ENCODE assay signal across 23 cellular contexts in the genomic region with DNA sequence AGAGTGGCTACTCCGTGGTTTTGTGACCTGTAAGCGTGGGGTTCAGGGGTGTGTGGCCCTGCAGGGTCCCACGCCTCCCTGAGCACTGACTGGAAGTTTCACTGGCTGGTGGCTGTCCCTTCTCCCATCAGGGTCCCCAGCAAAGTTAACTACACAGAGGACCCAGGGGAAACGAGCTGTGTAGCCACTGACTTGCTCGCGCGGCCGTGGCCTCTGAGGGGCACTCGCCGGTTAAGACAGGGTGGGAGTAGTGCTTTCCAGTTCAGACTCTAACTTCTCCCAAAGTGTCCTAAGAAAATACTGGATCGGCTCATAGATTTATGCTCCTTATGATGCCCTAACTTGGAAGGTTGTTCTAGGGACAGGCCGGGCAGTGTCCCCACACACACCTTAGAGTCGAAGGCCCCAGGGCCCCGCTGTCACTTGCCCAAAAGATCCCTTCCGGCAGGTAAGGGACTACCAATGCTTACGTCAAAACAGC. TPM values are rescaled to one million over a fixed set of nuclear protein-coding genes. Genes with fewer than 3 reads are reported as not detected.
A peak's percentile ranks its signal among the peaks of the same experiment; 100 is the strongest.
DNase-seq lines count a peak whose midpoint lies in the region; ATAC-seq and TF ChIP-seq lines count a peak whose summit lies in the region.
"Had no signal": no experiment of that assay in that cellular context is flagged by ENCODE, and none has a peak within 500 bp of the region (broad histone marks: within the 10 kb centered on the region; RNA-seq: fewer than 3 reads in every experiment).

No MANE protein-coding gene starts in this region.

- no peak overlapping the region for H3K4me2 ChIP-seq in osteoblast (ENCODE audit: insufficient read depth, low read length)
- H3K4me2 ChIP-seq: BLaER1 treated with 17β-estradiol and CSF1 and Interleukin-3, amounts not matched to agents 10 nM and 100 nM had no signal

- no peak overlapping the region for H3K4me3 ChIP-seq in osteoblast (ENCODE audit: insufficient read depth, low read length)
- no peak overlapping the region for H3K4me3 ChIP-seq in mucosa of descending colon
- H3K4me3 ChIP-seq: adrenal gland; BLaER1 treated with 17β-estradiol and CSF1 and Interleukin-3, amounts not matched to agents 10 nM and 100 nM; body of pancreas; esophagus muscularis mucosa; HAP-1; stomach; thyroid gland had no signal

- H3K27me3 ChIP-seq in osteoblast (ENCODE audit: insufficient read depth, low read length), result no peaks in the 10 kb centered on the region
- H3K27me3 ChIP-seq: adrenal gland; BLaER1 treated with 17β-estradiol and CSF1 and Interleukin-3, amounts not matched to agents 10 nM and 100 nM; body of pancreas; esophagus muscularis mucosa; foreskin keratinocyte; stomach; thyroid gland had no signal

- DNase-seq in natural killer cell treated with Interleukin-12 subunit alpha and Interleukin-12 subunit beta and Interleukin-15 and Interleukin-18, amount 100 ng/mL, for 72 hours (ENCODE audit: low spot score), result peak; percentile 41
- DNase-seq in natural killer cell (no peak), chondrocyte (ENCODE audit: low spot score) (no peak), osteoblast (ENCODE audit: insufficient read length, low spot score, missing footprints) (peak; percentile 52), mucosa of descending colon (no peak), H4 (ENCODE audit: low spot score) (no peak)
- DNase-seq in activated CD4-positive, alpha-beta T cell treated with anti-CD3 and anti-CD28 coated beads for 1 hour, result no peak
- DNase-seq: activated B cell treated with CpG ODN at 0.5 μM for 24 hours, adrenal gland, cortex of kidney, DND-41, foreskin keratinocyte, left cardiac atrium, NCI-H1105, NCI-H187 treated with DMSO at 0.1 percent for 48 hours, occipital lobe, SIG-M5, thyroid gland had no signal

- H3K27ac ChIP-seq in osteoblast (ENCODE audit: low read depth, low read length), result no peak overlapping the region
- H3K27ac ChIP-seq: adrenal gland; BLaER1 treated with 17β-estradiol and CSF1 and Interleukin-3, amounts not matched to agents 10 nM and 100 nM; body of pancreas; esophagus muscularis mucosa; foreskin keratinocyte; stomach; thyroid gland had no signal

- H3K4me1 ChIP-seq in osteoblast (ENCODE audit: insufficient read depth, low read length), result no peaks in the 10 kb centered on the region
- no peaks in the 10 kb centered on the region for H3K4me1 ChIP-seq in mucosa of descending colon (ENCODE audit: low read depth)
- H3K4me1 ChIP-seq: body of pancreas, foreskin keratinocyte, HAP-1, thyroid gland had no signal

- no peak for ATAC-seq in natural killer cell treated with Interleukin-12 subunit alpha and Interleukin-12 subunit beta and Interleukin-15 and Interleukin-18, amount 100 ng/mL, for 72 hours
- ATAC-seq in natural killer cell (no peak), mucosa of descending colon (no peak)
- ATAC-seq: body of pancreas, foreskin keratinocyte, left cardiac atrium had no signal

- H3K36me3 Mint-ChIP-seq in natural killer cell treated with Interleukin-12 subunit alpha and Interleukin-12 subunit beta and Interleukin-15 and Interleukin-18, amount 100 ng/mL, for 72 hours, result peaks cover 10% of the 10 kb centered on the region
- no peaks in the 10 kb centered on the region for H3K36me3 Mint-ChIP-seq in natural killer cell
- peaks cover 32% of the 10 kb centered on the region for H3K36me3 Mint-ChIP-seq in chondrocyte (ENCODE audit: low read depth)

- no peak overlapping the region for H3K4me3 Mint-ChIP-seq in natural killer cell treated with Interleukin-12 subunit alpha and Interleukin-12 subunit beta and Interleukin-15 and Interleukin-18, amount 100 ng/mL, for 72 hours
- H3K4me3 Mint-ChIP-seq in natural killer cell (no peak overlapping the region), chondrocyte (ENCODE audit: unreplicated experiment) (no peak overlapping the region)
- H3K4me3 Mint-ChIP-seq: activated B cell treated with CpG ODN at 0.5 μM for 24 hours had no signal

- H3K27ac Mint-ChIP-seq in natural killer cell treated with Interleukin-12 subunit alpha and Interleukin-12 subunit beta and Interleukin-15 and Interleukin-18, amount 100 ng/mL, for 72 hours, result no peak overlapping the region
- H3K27ac Mint-ChIP-seq in natural killer cell (peak overlapping the region in 1 of 2 donors; percentile 55), chondrocyte (ENCODE audit: unreplicated experiment) (peak overlapping the region; percentile 9)
- H3K27ac Mint-ChIP-seq: activated B cell treated with CpG ODN at 0.5 μM for 24 hours had no signal

- peaks cover 5% of the 10 kb centered on the region for H4K20me1 ChIP-seq in osteoblast (ENCODE audit: insufficient read depth, low read length)

- H3K9me3 Mint-ChIP-seq in natural killer cell treated with Interleukin-12 subunit alpha and Interleukin-12 subunit beta and Interleukin-15 and Interleukin-18, amount 100 ng/mL, for 72 hours, result no peaks in the 10 kb centered on the region
- H3K9me3 Mint-ChIP-seq in natural killer cell, result no peaks in the 10 kb centered on the region
- H3K9me3 Mint-ChIP-seq in chondrocyte (ENCODE audit: low read depth), result no peaks in the 10 kb centered on the region
- H3K9me3 Mint-ChIP-seq: activated B cell treated with CpG ODN at 0.5 μM for 24 hours had no signal

- H3K9me3 ChIP-seq in osteoblast (ENCODE audit: low read depth, low read length) (no peaks in the 10 kb centered on the region), mucosa of descending colon (no peaks in the 10 kb centered on the region)
- H3K9me3 ChIP-seq: adrenal gland; BLaER1 treated with 17β-estradiol and CSF1 and Interleukin-3, amounts not matched to agents 10 nM and 100 nM; body of pancreas; esophagus muscularis mucosa; HAP-1; stomach; thyroid gland had no signal

- H3K27me3 Mint-ChIP-seq in natural killer cell treated with Interleukin-12 subunit alpha and Interleukin-12 subunit beta and Interleukin-15 and Interleukin-18, amount 100 ng/mL, for 72 hours, result no peaks in the 10 kb centered on the region
- H3K27me3 Mint-ChIP-seq in natural killer cell (ENCODE audit: low read depth in 2 of 2) (no peaks in the 10 kb centered on the region), chondrocyte (ENCODE audit: low read depth) (no peaks in the 10 kb centered on the region)
- H3K27me3 Mint-ChIP-seq: activated B cell treated with CpG ODN at 0.5 μM for 24 hours had no signal

- no peaks in the 10 kb centered on the region for H3K79me2 ChIP-seq in osteoblast (ENCODE audit: insufficient read depth, low read length)

- peaks cover 0 to 11% of the 10 kb centered on the region in 2 donors for H3K4me1 Mint-ChIP-seq in natural killer cell treated with Interleukin-12 subunit alpha and Interleukin-12 subunit beta and Interleukin-15 and Interleukin-18, amount 100 ng/mL, for 72 hours (ENCODE audit: low read depth in 2 of 2)
- H3K4me1 Mint-ChIP-seq in natural killer cell (peaks cover 5 to 9% of the 10 kb centered on the region in 2 donors), chondrocyte (ENCODE audit: low read depth) (peaks cover 11% of the 10 kb centered on the region)
- H3K4me1 Mint-ChIP-seq: activated B cell treated with CpG ODN at 0.5 μM for 24 hours had no signal

- no peak overlapping the region for H2AFZ ChIP-seq in osteoblast (ENCODE audit: low read length)

- intact Hi-C loops in natural killer cell (cut with micrococcal nuclease) (no loop called here), mucosa of descending colon (cut with DNase I, micrococcal nuclease) (no loop called here)

- no peak for TF ChIP-seq CTCF in natural killer cell (IDR thresholded peaks at IDR 0.05)
- no peak for TF ChIP-seq CTCF in chondrocyte (IDR thresholded peaks at IDR 0.05)
- TF ChIP-seq CTCF in osteoblast (IDR thresholded peaks at IDR 0.05; ENCODE audit: extremely low read depth, low read depth, low read length), result no peak
- TF ChIP-seq CTCF in mucosa of descending colon (IDR thresholded peaks at IDR 0.05), result no peak

- H3K36me3 ChIP-seq in osteoblast (ENCODE audit: insufficient read depth, low read length) (peaks cover 80% of the 10 kb centered on the region), mucosa of descending colon (ENCODE audit: low read depth) (peaks cover 7% of the 10 kb centered on the region)

RNA-seq across cellular contexts. Expression of a gene that starts 28.2 kb away (rescaled TPM):
- 10 to 100 TPM; 29.6 to 59.3 TPM for total RNA-seq in natural killer cell treated with Interleukin-12 subunit alpha and Interleukin-12 subunit beta and Interleukin-15 and Interleukin-18, amount 100 ng/mL, for 72 hours
- 10 to 100 TPM; 38.7 to 47.6 (median 46.0) TPM for total RNA-seq in natural killer cell
- total RNA-seq in chondrocyte, result 23.5 to 25.6 TPM (median 24.0 TPM) in 3 replicates
- total RNA-seq in osteoblast, result 19.2 and 19.9 TPM in 2 replicates
- 10 to 100 TPM; 31.1 to 34.2 (median 31.5) TPM for total RNA-seq in mucosa of descending colon
- 17.9 and 22.0 TPM in 2 replicates for total RNA-seq in H4 (2014; rRNA removed; shearing (Covaris generic))

Comparison
In these comparisons a context has a peak if more than half of its experiments do, and no peak if none do; other contexts are left out.
1. DNase-seq: peak in natural killer cell treated with Interleukin-12 subunit alpha and Interleukin-12 subunit beta and Interleukin-15 and Interleukin-18, amount 100 ng/mL, for 72 hours (single experiment) and osteoblast (single experiment); none in natural killer cell (single experiment), chondrocyte (single experiment), mucosa of descending colon (0 of 3), activated CD4-positive, alpha-beta T cell treated with anti-CD3 and anti-CD28 coated beads for 1 hour (single experiment) and H4 (single experiment).